9 cellular contexts compared by ENCODE assay signal in the genomic region with DNA sequence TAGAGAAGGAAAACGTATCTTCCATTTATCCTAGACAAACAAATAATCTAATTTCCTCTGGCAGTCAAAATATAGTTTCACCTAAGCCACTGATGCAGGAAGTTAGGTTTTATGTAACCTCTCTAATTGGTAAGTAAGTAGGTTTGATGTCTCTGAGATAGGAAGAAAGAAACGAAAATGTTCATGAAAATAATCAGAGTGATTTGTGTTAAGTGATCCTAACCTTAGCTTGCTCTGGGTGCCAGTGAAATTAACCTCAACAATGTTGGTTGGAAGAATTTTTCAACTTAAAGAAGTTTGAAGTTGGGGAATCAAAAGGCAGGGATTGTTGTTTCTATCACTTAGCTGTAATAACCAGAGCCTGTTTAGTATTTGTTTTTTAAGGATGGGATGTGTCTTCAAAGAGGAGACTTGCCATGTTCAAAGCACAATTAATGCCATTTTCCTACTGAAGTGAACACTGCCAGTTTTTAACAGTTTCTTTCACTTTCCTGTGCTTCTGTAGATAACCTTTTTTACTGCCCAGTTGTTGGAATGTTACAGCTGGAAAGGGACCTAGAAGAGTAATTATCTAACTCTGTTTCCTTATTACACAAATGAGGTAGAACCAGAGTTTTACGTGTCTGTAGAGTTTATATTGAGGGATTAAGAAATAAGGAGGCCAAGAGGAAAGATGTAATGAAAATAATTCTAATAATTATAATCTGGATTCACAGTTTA. TPM values are rescaled to one million over a fixed set of nuclear protein-coding genes. Genes with fewer than 3 reads are reported as not detected.
DNase-seq lines count a peak whose midpoint lies in the region; ATAC-seq lines count a peak whose summit lies in the region.
"Had no signal": no experiment of that assay in that cellular context is flagged by ENCODE, and none has a peak within 500 bp of the region (broad histone marks: within the 10 kb centered on the region; RNA-seq: fewer than 3 reads in every experiment).

No MANE protein-coding gene starts in this region.

- peak overlapping the region; percentile 72 for H3K4me3 Mint-ChIP-seq in stimulated activated naive CD8-positive, alpha-beta T cell treated with anti-CD3 and anti-CD28 coated beads, Interleukin-15, Interleukin-2, amounts not matched to agents 100 ng/mL and 50 ng/mL, for 24 hours
- peak overlapping the region; percentile 60 for H3K4me3 Mint-ChIP-seq in central memory CD8-positive, alpha-beta T cell
- peak overlapping the region; percentile 48 for H3K4me3 Mint-ChIP-seq in natural killer cell treated with Interleukin-12 subunit alpha and Interleukin-12 subunit beta and Interleukin-15 and Interleukin-18, amount 100 ng/mL, for 72 hours

- no peak for ATAC-seq in stimulated activated naive CD8-positive, alpha-beta T cell treated with anti-CD3 and anti-CD28 coated beads, Interleukin-15, Interleukin-2, amounts not matched to agents 100 U/mL and 50 U/mL, for 24 hours
- ATAC-seq in central memory CD8-positive, alpha-beta T cell (replicated peaks; ENCODE audit: extremely low read depth, poor library complexity, severe bottlenecking) = peak; percentile 68
- no peak for ATAC-seq in natural killer cell treated with Interleukin-12 subunit alpha and Interleukin-12 subunit beta and Interleukin-15 and Interleukin-18, amount 100 ng/mL, for 72 hours

- peaks cover 78% of the 10 kb centered on the region for H3K4me1 Mint-ChIP-seq in stimulated activated naive CD8-positive, alpha-beta T cell treated with anti-CD3 and anti-CD28 coated beads, Interleukin-15, Interleukin-2, amounts not matched to agents 100 ng/mL and 50 ng/mL, for 24 hours (ENCODE audit: low read depth)
- peaks cover 62% of the 10 kb centered on the region for H3K4me1 Mint-ChIP-seq in central memory CD8-positive, alpha-beta T cell
- peaks cover 41 to 59% of the 10 kb centered on the region in 2 donors for H3K4me1 Mint-ChIP-seq in natural killer cell treated with Interleukin-12 subunit alpha and Interleukin-12 subunit beta and Interleukin-15 and Interleukin-18, amount 100 ng/mL, for 72 hours (ENCODE audit: low read depth in 2 of 2)

- H3K27ac Mint-ChIP-seq in stimulated activated naive CD8-positive, alpha-beta T cell treated with anti-CD3 and anti-CD28 coated beads, Interleukin-15, Interleukin-2, amounts not matched to agents 100 ng/mL and 50 ng/mL, for 24 hours = peak overlapping the region; percentile 92
- H3K27ac Mint-ChIP-seq in central memory CD8-positive, alpha-beta T cell (ENCODE audit: low read depth) = peak overlapping the region; percentile 92
- peak overlapping the region; percentile 56 to 86 for H3K27ac Mint-ChIP-seq in natural killer cell treated with Interleukin-12 subunit alpha and Interleukin-12 subunit beta and Interleukin-15 and Interleukin-18, amount 100 ng/mL, for 72 hours

- H3K36me3 Mint-ChIP-seq in stimulated activated naive CD8-positive, alpha-beta T cell treated with anti-CD3 and anti-CD28 coated beads, Interleukin-15, Interleukin-2, amounts not matched to agents 100 ng/mL and 50 ng/mL, for 24 hours (ENCODE audit: low read depth) = peaks cover 31% of the 10 kb centered on the region
- peaks cover 28% of the 10 kb centered on the region for H3K36me3 Mint-ChIP-seq in central memory CD8-positive, alpha-beta T cell (ENCODE audit: insufficient read depth)
- H3K36me3 Mint-ChIP-seq in natural killer cell treated with Interleukin-12 subunit alpha and Interleukin-12 subunit beta and Interleukin-15 and Interleukin-18, amount 100 ng/mL, for 72 hours = peaks cover 17% of the 10 kb centered on the region

- no peak for DNase-seq in stimulated activated naive CD8-positive, alpha-beta T cell treated with anti-CD3 and anti-CD28 coated beads, Interleukin-15, Interleukin-2, amounts not matched to agents 100 U/mL and 50 U/mL, for 24 hours
- no peak for DNase-seq in central memory CD8-positive, alpha-beta T cell (ENCODE audit: low spot score in 2 of 2)
- no peak for DNase-seq in natural killer cell treated with Interleukin-12 subunit alpha and Interleukin-12 subunit beta and Interleukin-15 and Interleukin-18, amount 100 ng/mL, for 72 hours (ENCODE audit: low spot score)
- no peak for DNase-seq in cortex of kidney (lab: John Stamatoyannopoulos, UW)
- no peak for DNase-seq in NCI-H2029 treated with DMSO at 0.1 percent for 48 hours (lab: John Stamatoyannopoulos, UW)
- DNase-seq in DMS114 treated with DMSO at 0.1 percent for 48 hours (lab: John Stamatoyannopoulos, UW; ENCODE audit: unreplicated experiment) = no peak
- DNase-seq in stimulated activated CD4-positive, alpha-beta T cell treated with anti-CD3 and anti-CD28 coated beads, Interleukin-1b, Interleukin-23, amount 100 ng/mL, for 48 hours = no peak
- DNase-seq: MG63 had no signal

- no peaks in the 10 kb centered on the region for H3K27me3 Mint-ChIP-seq in stimulated activated naive CD8-positive, alpha-beta T cell treated with anti-CD3 and anti-CD28 coated beads, Interleukin-15, Interleukin-2, amounts not matched to agents 100 ng/mL and 50 ng/mL, for 24 hours
- no peaks in the 10 kb centered on the region for H3K27me3 Mint-ChIP-seq in central memory CD8-positive, alpha-beta T cell
- H3K27me3 Mint-ChIP-seq in natural killer cell treated with Interleukin-12 subunit alpha and Interleukin-12 subunit beta and Interleukin-15 and Interleukin-18, amount 100 ng/mL, for 72 hours = no peaks in the 10 kb centered on the region

- H3K9me3 Mint-ChIP-seq in stimulated activated naive CD8-positive, alpha-beta T cell treated with anti-CD3 and anti-CD28 coated beads, Interleukin-15, Interleukin-2, amounts not matched to agents 100 ng/mL and 50 ng/mL, for 24 hours = no peaks in the 10 kb centered on the region
- H3K9me3 Mint-ChIP-seq in central memory CD8-positive, alpha-beta T cell = no peaks in the 10 kb centered on the region
- no peaks in the 10 kb centered on the region for H3K9me3 Mint-ChIP-seq in natural killer cell treated with Interleukin-12 subunit alpha and Interleukin-12 subunit beta and Interleukin-15 and Interleukin-18, amount 100 ng/mL, for 72 hours

RNA-seq across cellular contexts. Expression of gene HIPK1, which starts 18.4 kb away (rescaled TPM):
- 100 to 1,000 TPM in 1 of 2 donors, 10 to 100 TPM in 1; 80.6 to 110 TPM for total RNA-seq in natural killer cell treated with Interleukin-12 subunit alpha and Interleukin-12 subunit beta and Interleukin-15 and Interleukin-18, amount 100 ng/mL, for 72 hours

RNA-seq across cellular contexts. Expression of gene OLFML3, which starts 31.7 kb away (rescaled TPM):
- total RNA-seq in natural killer cell treated with Interleukin-12 subunit alpha and Interleukin-12 subunit beta and Interleukin-15 and Interleukin-18, amount 100 ng/mL, for 72 hours = 1 to 10 TPM in 1 of 2 donors, under 1 TPM in 1; 0.59 to 1.2 TPM

RNA-seq across cellular contexts. Expression of gene DCLRE1B, which starts 42.4 kb away (rescaled TPM):
- total RNA-seq in natural killer cell treated with Interleukin-12 subunit alpha and Interleukin-12 subunit beta and Interleukin-15 and Interleukin-18, amount 100 ng/mL, for 72 hours = 10 to 100 TPM; 12.6 to 22.0 TPM

RNA-seq across cellular contexts. Expression of gene AP4B1, which starts 42.9 kb away (rescaled TPM):
- total RNA-seq in natural killer cell treated with Interleukin-12 subunit alpha and Interleukin-12 subunit beta and Interleukin-15 and Interleukin-18, amount 100 ng/mL, for 72 hours = 10 to 100 TPM; 40.4 to 76.0 TPM
